ENCODE assay signal across 8 cellular contexts in genomic region chr15:75646112-75646943, GRCh38. TPM values are rescaled to one million over a fixed set of nuclear protein-coding genes. Genes with fewer than 3 reads are reported as not detected.
DNase-seq lines count a peak whose midpoint lies in the region; ATAC-seq, FAIRE-seq and TF ChIP-seq lines count a peak whose summit lies in the region.

No MANE protein-coding gene starts in this region.

- H4K20me1 ChIP-seq in Loucy (ENCODE audit: insufficient read depth, low read length, poor library complexity, severe bottlenecking): no peaks in the 10 kb centered on the region

- H3K36me3 Mint-ChIP-seq in naive thymus-derived CD4-positive, alpha-beta T cell: no peaks in the 10 kb centered on the region

- intact Hi-C loops in A673 (cut with micrococcal nuclease; ENCODE audit: unreplicated experiment): loop anchor here (5.0 kb wide), 1 partner anchor 139 kb away; no protein-coding TSS in a partner anchor
- intact Hi-C loops in dorsolateral prefrontal cortex (cut with DNase I): loop anchor here (5.0 to 10.0 kb wide), 3 partner anchors 36 to 622 kb away; partner anchors contain the start of genes PPCDC (in 1 of the 2) and PTPN9 (in 1 of the 2)
- intact Hi-C loops in naive thymus-derived CD4-positive, alpha-beta T cell (cut with micrococcal nuclease): loop anchor here (10.0 kb wide), 3 partner anchors 258 to 1032 kb away; partner anchors contain the start of genes CLK3 (in 1 of the 2), CSK (in 1 of the 2) and FBXO22 (in 1 of the 2)

- DNase-seq in A673 (ENCODE audit: low spot score) (no peak), dorsolateral prefrontal cortex (no peak), GM12892 (ENCODE audit: insufficient read length) (no peak), omental fat pad (ENCODE audit: low spot score) (no peak), LoVo (ENCODE audit: low spot score) (no peak)
- no peak for DNase-seq in naive thymus-derived CD4-positive, alpha-beta T cell

- H3K9me3 Mint-ChIP-seq in naive thymus-derived CD4-positive, alpha-beta T cell: no peaks in the 10 kb centered on the region

- POLR2A ChIA-PET in A673 (lab: Charles Lee; ENCODE audit: low non-redundant PET): no interaction called here
- POLR2A ChIA-PET in naive thymus-derived CD4-positive, alpha-beta T cell (lab: Charles Lee): interaction anchor here (0.6 to 2.3 kb wide), 10 partner anchors 21 to 1185 kb away, joined by 3 to 17 read pairs (median 4); partner anchors contain the start of genes MAN2C1, SIN3A, SNUPN and UBL7

- no peak for FAIRE-seq in GM12892 (lab: Jason Lieb, UNC)

- H3K9me3 ChIP-seq in A673 (ENCODE audit: low read depth, low read length, poor library complexity, severe bottlenecking) (no peaks in the 10 kb centered on the region), Loucy (ENCODE audit: insufficient read depth, low read depth, low read length) (no peaks in the 10 kb centered on the region)
- H3K9me3 ChIP-seq in naive thymus-derived CD4-positive, alpha-beta T cell (ENCODE audit: control insufficient read depth in 2 of 3, low read length in 3 of 3): no peaks in the 10 kb centered on the region

- H3K27ac Mint-ChIP-seq in naive thymus-derived CD4-positive, alpha-beta T cell: peak overlapping the region in 8 of 9 donors; percentile 44 to 88 (median 75)

- H3K27me3 Mint-ChIP-seq in naive thymus-derived CD4-positive, alpha-beta T cell: peaks cover 0 to 9% (median 0%) of the 10 kb centered on the region in 5 donors

- H3K9me2 ChIP-seq in Loucy (replicated peaks; ENCODE audit: low read depth, low read length): no peaks in the 10 kb centered on the region

- peaks cover 3% of the 10 kb centered on the region; the same call in 1 of the 2 replicates for H3F3A ChIP-seq in Loucy (ENCODE audit: low read depth)

- H3K4me3 Mint-ChIP-seq in naive thymus-derived CD4-positive, alpha-beta T cell: peak overlapping the region; percentile 80 to 91 (median 86)

- H3K36me3 ChIP-seq in A673 (ENCODE audit: insufficient read depth, low read length, poor library complexity, severe bottlenecking) (no peaks in the 10 kb centered on the region), Loucy (ENCODE audit: insufficient read depth, low read length) (no peaks in the 10 kb centered on the region)
- no peaks in the 10 kb centered on the region for H3K36me3 ChIP-seq in naive thymus-derived CD4-positive, alpha-beta T cell (ENCODE audit: control insufficient read depth in 2 of 3, insufficient read depth in 3 of 3, low read length in 3 of 3)

- TF ChIP-seq CTCF in A673 (conservative IDR thresholded peaks at IDR 0.05; ENCODE audit: low read depth, low read length): no peak
- TF ChIP-seq CTCF in Loucy (conservative IDR thresholded peaks at IDR 0.05; ENCODE audit: low read length): no peak
- TF ChIP-seq CTCF in dorsolateral prefrontal cortex (IDR thresholded peaks at IDR 0.05 in 54 of 56, conservative IDR thresholded peaks at IDR 0.05 in 2 of 56; ENCODE audit: low read depth in 1 of 56, partially characterized antibody in 56 of 56): no peak
- no peak for TF ChIP-seq CTCF in omental fat pad (IDR thresholded peaks at IDR 0.05)

- CTCF ChIA-PET in A673 (lab: Charles Lee): interaction anchor here (0.6 to 2.4 kb wide), 2 partner anchors 278 to 312 kb away, joined by 8 read pairs; partner anchors contain the start of gene MAN2C1
- CTCF ChIA-PET in naive thymus-derived CD4-positive, alpha-beta T cell (lab: Charles Lee): interaction anchor here (0.8 to 1.6 kb wide), 4 partner anchors 38 to 278 kb away, joined by 3 to 5 read pairs (median 4); no protein-coding TSS in a partner anchor

- H3K27me3 ChIP-seq in A673 (replicated peaks; ENCODE audit: insufficient read depth, low read depth, low read length, poor library complexity) (no peaks in the 10 kb centered on the region), Loucy (ENCODE audit: insufficient read depth, low read length, poor library complexity, severe bottlenecking) (no peaks in the 10 kb centered on the region), dorsolateral prefrontal cortex (no peaks in the 10 kb centered on the region)
- no peaks in the 10 kb centered on the region for H3K27me3 ChIP-seq in naive thymus-derived CD4-positive, alpha-beta T cell (ENCODE audit: control insufficient read depth in 2 of 2, insufficient read depth in 2 of 2, low read length in 2 of 2)

- no peak for TF ChIP-seq POLR2A in GM12892 (IDR thresholded peaks at IDR 0.05; ENCODE audit: low read depth, low read length)

- H3K9ac ChIP-seq in Loucy (ENCODE audit: low read depth, low read length, poor library complexity, severe bottlenecking): peak overlapping the region; percentile 81

- peak overlapping the region; percentile 96 for H3K4me3 ChIP-seq in A673 (ENCODE audit: low read depth, low read length, poor library complexity, severe bottlenecking)
- peak overlapping the region; percentile 91 for H3K4me3 ChIP-seq in Loucy (ENCODE audit: low read length, poor library complexity, severe bottlenecking)
- peak overlapping the region; percentile 61 to 91 (median 81) for H3K4me3 ChIP-seq in dorsolateral prefrontal cortex
- peak overlapping the region; percentile 82 for H3K4me3 ChIP-seq in naive thymus-derived CD4-positive, alpha-beta T cell (ENCODE audit: low read length)

- H2AFZ ChIP-seq in Loucy (ENCODE audit: low read length): peak overlapping the region; percentile 95

- peaks cover 3 to 42% (median 30%) of the 10 kb centered on the region in 7 donors for H3K4me1 Mint-ChIP-seq in naive thymus-derived CD4-positive, alpha-beta T cell

- H3K27ac ChIP-seq in A673 (ENCODE audit: low read depth, low read length, poor library complexity, severe bottlenecking) (peak overlapping the region; percentile 76), dorsolateral prefrontal cortex (peak overlapping the region in 58 of 59 donors; percentile 28 to 94 (median 82))
- peak overlapping the region; percentile 68 for H3K27ac ChIP-seq in naive thymus-derived CD4-positive, alpha-beta T cell (ENCODE audit: low read depth, low read length)

- no peaks in the 10 kb centered on the region for H3K79me2 ChIP-seq in Loucy (ENCODE audit: insufficient read depth, low read length)

- no TSS peak for BruUV-seq in A673 (replicated peaks; lab: Mats Ljungman, UMichigan)

- H3K4me1 ChIP-seq in A673 (ENCODE audit: insufficient read depth, low read length, poor library complexity, severe bottlenecking): peaks cover 6% of the 10 kb centered on the region
- H3K4me1 ChIP-seq in Loucy (ENCODE audit: insufficient read depth, low read length, poor library complexity, severe bottlenecking): peaks cover 32% of the 10 kb centered on the region
- H3K4me1 ChIP-seq in naive thymus-derived CD4-positive, alpha-beta T cell (ENCODE audit: control insufficient read depth in 2 of 2, insufficient read depth in 2 of 2, low read length in 2 of 2): peaks cover 6 to 10% of the 10 kb centered on the region in 2 donors

- ATAC-seq in naive thymus-derived CD4-positive, alpha-beta T cell: no peak
- ATAC-seq in omental fat pad (ENCODE audit: low FRiP score): no peak
- no peak for ATAC-seq in GM19023 (IDR thresholded peaks at IDR 0.05; ENCODE audit: unreplicated experiment)

- peak overlapping the region; percentile 93 for H3K4me2 ChIP-seq in Loucy (ENCODE audit: low read depth, low read length, poor library complexity, severe bottlenecking)

RNA-seq across cellular contexts. Expression of gene SNX33, which starts 1.4 kb away (rescaled TPM):
- total RNA-seq in A673 (2021) (3.4 and 5.6 TPM in 2 replicates), dorsolateral prefrontal cortex (10 to 100 TPM in 90 of 120 experiments, 1 to 10 TPM in 30; 5.9 to 32.5 (median 11.7) TPM), omental fat pad (10 to 100 TPM; 19.9 to 43.8 (median 32.5) TPM)
- 1 to 10 TPM in 4 of 5 experiments, under 1 TPM in 1; 0.94 to 3.4 (median 1.4) TPM for total RNA-seq in naive thymus-derived CD4-positive, alpha-beta T cell
- under 1 TPM; 0.13 to 0.22 TPM for polyA plus RNA-seq in naive thymus-derived CD4-positive, alpha-beta T cell
- 0.49 TPM for polyA plus RNA-seq in GM12892 (2012; ENCODE audit: missing spikeins)

RNA-seq across cellular contexts. Expression of gene IMP3, which starts 6.3 kb away (rescaled TPM):
- total RNA-seq in A673 (2021) (76.5 and 84.5 TPM in 2 replicates), dorsolateral prefrontal cortex (10 to 100 TPM; 32.2 to 67.9 (median 50.7) TPM), omental fat pad (100 to 1,000 TPM; 162 to 194 (median 170) TPM)
- total RNA-seq in naive thymus-derived CD4-positive, alpha-beta T cell: 100 to 1,000 TPM in 1 of 5 experiments, 10 to 100 TPM in 4; 32.3 to 100 (median 89.5) TPM
- polyA plus RNA-seq in naive thymus-derived CD4-positive, alpha-beta T cell: 100 to 1,000 TPM; 232 to 325 TPM
- polyA plus RNA-seq in GM12892 (2012; ENCODE audit: missing spikeins): 54.8 TPM

RNA-seq across cellular contexts. Expression of gene SNUPN, which starts 20.8 kb away (rescaled TPM):
- total RNA-seq in A673 (2021) (32.8 and 34.6 TPM in 2 replicates), dorsolateral prefrontal cortex (10 to 100 TPM; 20.8 to 41.9 (median 29.4) TPM), omental fat pad (10 to 100 TPM; 17.6 to 23.2 (median 18.7) TPM)
- total RNA-seq in naive thymus-derived CD4-positive, alpha-beta T cell: 10 to 100 TPM; 16.5 to 33.2 (median 21.5) TPM
- polyA plus RNA-seq in naive thymus-derived CD4-positive, alpha-beta T cell: 10 to 100 TPM; 41.1 to 51.5 TPM
- 25.7 TPM for polyA plus RNA-seq in GM12892 (2012; ENCODE audit: missing spikeins)
